1 cellular context compared by ENCODE assay signal in genomic region chr7:135508853-135509588, GRCh38.
TF ChIP-seq lines count a peak whose summit lies in the region.

No MANE protein-coding gene starts in this region.

TF ChIP-seq in HepG2, 621 proteins besides CTCF, POLR2A, EP300 and RAD21 (continued from another document and continues in another):
- no peak for TF ChIP-seq ETS1 (CRISPR knock-in tag; IDR thresholded peaks at IDR 0.05)
- 0 out of 2 replicates have a peak, but pooled peaks have one; percentile 19 for TF ChIP-seq CENPBD1 (CRISPR knock-in tag; IDR thresholded peaks at IDR 0.05; ENCODE audit: borderline replicate concordance, low read depth)
- TF ChIP-seq YEATS4 (CRISPR knock-in tag; IDR thresholded peaks at IDR 0.05; ENCODE audit: borderline replicate concordance), result peak; percentile 31; the same call in 1 of the 2 replicates
- TF ChIP-seq LCORL (IDR thresholded peaks at IDR 0.05), result no peak
- TF ChIP-seq LCORL (CRISPR knock-in tag; IDR thresholded peaks at IDR 0.05), result no peak
- no peak for TF ChIP-seq ZSCAN25 (CRISPR knock-in tag; IDR thresholded peaks at IDR 0.05)
- TF ChIP-seq ISX (CRISPR knock-in tag; conservative IDR thresholded peaks at IDR 0.05), result no peak
- no peak for TF ChIP-seq BRCA1 (CRISPR knock-in tag; IDR thresholded peaks at IDR 0.05)
- TF ChIP-seq ZNF207 (IDR thresholded peaks at IDR 0.05; ENCODE audit: borderline replicate concordance), result no peak
- TF ChIP-seq POLR2AphosphoS5 (IDR thresholded peaks at IDR 0.05; ENCODE audit: low read depth, low read length), result no peak
- no peak for TF ChIP-seq ZNF160 (CRISPR knock-in tag; IDR thresholded peaks at IDR 0.05)
- TF ChIP-seq EHMT2 (IDR thresholded peaks at IDR 0.05; ENCODE audit: borderline replicate concordance, low read depth, low read length), result no peak
- peak; percentile 4; the same call in 1 of the 2 replicates for TF ChIP-seq NRL (CRISPR knock-in tag; IDR thresholded peaks at IDR 0.05; ENCODE audit: borderline replicate concordance)
- TF ChIP-seq HIVEP1 (CRISPR knock-in tag; IDR thresholded peaks at IDR 0.05), result no peak
- no peak for TF ChIP-seq REXO4 (CRISPR knock-in tag; IDR thresholded peaks at IDR 0.05; ENCODE audit: borderline replicate concordance)
- TF ChIP-seq ZNF3 (CRISPR knock-in tag; IDR thresholded peaks at IDR 0.05), result no peak
- TF ChIP-seq KLF15 (CRISPR knock-in tag; IDR thresholded peaks at IDR 0.05; ENCODE audit: borderline replicate concordance), result no peak
- TF ChIP-seq ZNF800 (CRISPR knock-in tag; IDR thresholded peaks at IDR 0.05), result peak; percentile 11; the same call in 1 of the 2 replicates
- TF ChIP-seq ZBTB10 (CRISPR knock-in tag; IDR thresholded peaks at IDR 0.05; ENCODE audit: borderline replicate concordance), result no peak
- TF ChIP-seq SNAI1 (CRISPR knock-in tag; IDR thresholded peaks at IDR 0.05; ENCODE audit: borderline replicate concordance), result 0 out of 2 replicates have a peak, but pooled peaks have one; percentile 5
- no peak for TF ChIP-seq SYNCRIP (IDR thresholded peaks at IDR 0.05; ENCODE audit: insufficient read depth, low read depth, low read length)
- TF ChIP-seq ZNF713 (CRISPR knock-in tag; IDR thresholded peaks at IDR 0.05), result no peak
- TF ChIP-seq ZNF543 (CRISPR knock-in tag; IDR thresholded peaks at IDR 0.05), result no peak
- TF ChIP-seq ZBTB34 (CRISPR knock-in tag; IDR thresholded peaks at IDR 0.05), result no peak
- TF ChIP-seq ETV5 (CRISPR knock-in tag; IDR thresholded peaks at IDR 0.05; ENCODE audit: borderline replicate concordance), result no peak
- TF ChIP-seq ZNF780A (CRISPR knock-in tag; IDR thresholded peaks at IDR 0.05), result no peak
- 0 out of 2 replicates have a peak, but pooled peaks have one; percentile 27 for TF ChIP-seq TFE3 (CRISPR knock-in tag; IDR thresholded peaks at IDR 0.05)
- no peak for TF ChIP-seq SNAPC5 (CRISPR knock-in tag; IDR thresholded peaks at IDR 0.05; ENCODE audit: borderline replicate concordance)
- no peak for TF ChIP-seq ZKSCAN5 (CRISPR knock-in tag; IDR thresholded peaks at IDR 0.05)
- TF ChIP-seq DZIP1 (CRISPR knock-in tag; IDR thresholded peaks at IDR 0.05), result no peak
- TF ChIP-seq HNF4A (CRISPR knock-in tag; IDR thresholded peaks at IDR 0.05), result 0 out of 2 replicates have a peak, but pooled peaks have one; percentile 40
- no peak for TF ChIP-seq CEBPG (CRISPR knock-in tag; IDR thresholded peaks at IDR 0.05)
- TF ChIP-seq SMAD1 (CRISPR knock-in tag; IDR thresholded peaks at IDR 0.05; ENCODE audit: borderline replicate concordance, low read depth), result no peak
- TF ChIP-seq RXRB (CRISPR knock-in tag; IDR thresholded peaks at IDR 0.05; ENCODE audit: borderline replicate concordance), result 0 out of 2 replicates have a peak, but pooled peaks have one; percentile 22
- no peak for TF ChIP-seq ZNF124 (CRISPR knock-in tag; IDR thresholded peaks at IDR 0.05)
- no peak for TF ChIP-seq ZNF839 (CRISPR knock-in tag; IDR thresholded peaks at IDR 0.05; ENCODE audit: borderline replicate concordance)
- TF ChIP-seq RFX1 (IDR thresholded peaks at IDR 0.05), result no peak
- TF ChIP-seq ZNF737 (CRISPR knock-in tag; IDR thresholded peaks at IDR 0.05; ENCODE audit: borderline replicate concordance), result no peak
- TF ChIP-seq ZNF766 (CRISPR knock-in tag; IDR thresholded peaks at IDR 0.05; ENCODE audit: borderline replicate concordance), result no peak
- no peak for TF ChIP-seq CAMTA2 (CRISPR knock-in tag; IDR thresholded peaks at IDR 0.05; ENCODE audit: borderline replicate concordance)
- no peak for TF ChIP-seq MXD4 (CRISPR knock-in tag; IDR thresholded peaks at IDR 0.05)
- TF ChIP-seq ZNF263 (CRISPR knock-in tag; IDR thresholded peaks at IDR 0.05), result no peak
- 0 out of 2 replicates have a peak, but pooled peaks have one; percentile 23 for TF ChIP-seq ZBED4 (CRISPR knock-in tag; IDR thresholded peaks at IDR 0.05; ENCODE audit: borderline replicate concordance)
- peak; percentile 42; the same call in 1 of the 2 replicates for TF ChIP-seq SMAD3 (CRISPR knock-in tag; IDR thresholded peaks at IDR 0.05)
- 0 out of 2 replicates have a peak, but pooled peaks have one; percentile 45 for TF ChIP-seq IRF2 (CRISPR knock-in tag; IDR thresholded peaks at IDR 0.05)
- TF ChIP-seq ZBTB21 (CRISPR knock-in tag; IDR thresholded peaks at IDR 0.05), result no peak
- TF ChIP-seq PATZ1 (CRISPR knock-in tag; IDR thresholded peaks at IDR 0.05), result no peak
- TF ChIP-seq NR2F2 (IDR thresholded peaks at IDR 0.05; ENCODE audit: borderline replicate concordance, low read depth), result no peak
- TF ChIP-seq ZSCAN20 (CRISPR knock-in tag; IDR thresholded peaks at IDR 0.05; ENCODE audit: borderline replicate concordance), result no peak
- no peak for TF ChIP-seq KLF11 (CRISPR knock-in tag; IDR thresholded peaks at IDR 0.05)
